In the genomic region with DNA sequence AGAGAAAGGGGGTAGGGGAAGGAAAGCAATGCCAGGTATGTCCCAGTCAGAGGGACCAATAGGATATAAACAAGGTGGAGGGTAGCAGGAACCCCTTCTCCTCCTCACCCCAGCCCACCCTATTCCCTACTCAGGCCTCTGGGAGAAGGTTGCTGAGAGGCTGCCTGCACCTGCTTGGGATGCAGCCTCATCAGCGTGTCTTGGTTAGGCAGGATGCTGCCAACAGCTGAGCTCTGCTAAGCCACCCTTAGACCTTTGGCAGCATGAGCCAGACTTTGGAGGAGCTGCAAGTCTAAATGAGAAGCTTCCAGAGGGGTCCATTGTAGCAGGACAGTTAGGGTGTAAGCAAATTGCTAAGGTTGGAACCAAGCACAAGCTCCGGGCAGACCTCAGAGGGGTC, we compare ENCODE assay signal across 24 cellular contexts.
"Had no signal": no experiment of that assay in that cellular context is flagged by ENCODE, and none has a peak within 500 bp of the region (broad histone marks: within the 10 kb centered on the region; RNA-seq: fewer than 3 reads in every experiment).

No MANE protein-coding gene starts in this region.

- H3K9me3 Mint-ChIP-seq: mesothelial cell of epicardium, neural crest cell had no signal

- H3K27me3 Mint-ChIP-seq: stimulated activated naive B cell treated with anti-CD40 and anti-IgM and Interleukin-4, amounts not matched to agents 10 μg/mL and 1 μg/mL and 100 μg/mL, for 72 hours had no signal

- H3K4me3 Mint-ChIP-seq: mesothelial cell of epicardium; nephron; neural crest cell; stimulated activated naive B cell treated with anti-CD40 and anti-IgM and Interleukin-4, amounts not matched to agents 10 μg/mL and 1 μg/mL and 100 μg/mL, for 72 hours had no signal

- H3K36me3 Mint-ChIP-seq: mesothelial cell of epicardium had no signal

- H3K4me1 ChIP-seq: pancreas, right atrium auricular region, testis, thyroid gland had no signal

- H3K27ac ChIP-seq: heart right ventricle, hepatocyte, left ventricle myocardium inferior, pancreas, right atrium auricular region, skin epidermis, stomach, testis, thyroid gland, upper lobe of right lung had no signal

- H3K36me3 ChIP-seq: heart right ventricle, left ventricle myocardium inferior, pancreas, right atrium auricular region, stomach, thyroid gland, upper lobe of right lung had no signal

- H3K27ac Mint-ChIP-seq: mesothelial cell of epicardium; nephron; stimulated activated naive B cell treated with anti-CD40 and anti-IgM and Interleukin-4, amounts not matched to agents 10 μg/mL and 1 μg/mL and 100 μg/mL, for 72 hours had no signal

- H3K27me3 ChIP-seq: heart right ventricle, hepatocyte, pancreas, right atrium auricular region, stomach, testis, thyroid gland, upper lobe of right lung had no signal

- H3K4me3 ChIP-seq: heart right ventricle, hepatocyte, left ventricle myocardium inferior, lung, pancreas, right atrium auricular region, skin epidermis, stomach, testis, thyroid gland, upper lobe of right lung had no signal

- H3K9me3 ChIP-seq: pancreas, testis, thyroid gland, upper lobe of right lung had no signal

- DNase-seq: heart right ventricle; left ventricle myocardium inferior; mesendoderm; nucleus accumbens; pancreas; stimulated activated CD4-positive, alpha-beta T cell treated with anti-CD3 and anti-CD28 coated beads, Interleukin-12 subunit alpha, Interleukin-12 subunit beta, amount 100 ng/mL, for 4 hours; stimulated activated CD4-positive, alpha-beta T cell treated with anti-CD3 and anti-CD28 coated beads, Interleukin-15, amount 100 ng/mL, for 24 hours; stimulated activated CD4-positive, alpha-beta T cell treated with anti-CD3 and anti-CD28 coated beads, Interleukin-2, amount 100 ng/mL, for 24 hours; stimulated activated CD4-positive, alpha-beta T cell treated with anti-CD3 and anti-CD28 coated beads, Interleukin-4, amount 100 ng/mL, for 1 hour; stimulated activated naive B cell treated with anti-CD40 and anti-IgM and Interleukin-4, amounts not matched to agents 10 μg/mL and 1 μg/mL and 100 μg/mL, for 72 hours; stimulated activated naive CD8-positive, alpha-beta T cell treated with anti-CD3 and anti-CD28 coated beads, Interleukin-15, Interleukin-2, amounts not matched to agents 100 U/mL and 50 U/mL, for 24 hours; stomach; testis; thyroid gland; trophoblast cell; upper lobe of right lung had no signal

- ATAC-seq: heart right ventricle; pancreas; sciatic nerve; stimulated activated naive B cell treated with anti-CD40 and anti-IgM and Interleukin-4, amounts not matched to agents 10 μg/mL and 1 μg/mL and 100 μg/mL, for 72 hours; stimulated activated naive CD8-positive, alpha-beta T cell treated with anti-CD3 and anti-CD28 coated beads, Interleukin-15, Interleukin-2, amounts not matched to agents 100 U/mL and 50 U/mL, for 24 hours; upper lobe of right lung had no signal
